14 cellular contexts compared by ENCODE assay signal in the genomic region with DNA sequence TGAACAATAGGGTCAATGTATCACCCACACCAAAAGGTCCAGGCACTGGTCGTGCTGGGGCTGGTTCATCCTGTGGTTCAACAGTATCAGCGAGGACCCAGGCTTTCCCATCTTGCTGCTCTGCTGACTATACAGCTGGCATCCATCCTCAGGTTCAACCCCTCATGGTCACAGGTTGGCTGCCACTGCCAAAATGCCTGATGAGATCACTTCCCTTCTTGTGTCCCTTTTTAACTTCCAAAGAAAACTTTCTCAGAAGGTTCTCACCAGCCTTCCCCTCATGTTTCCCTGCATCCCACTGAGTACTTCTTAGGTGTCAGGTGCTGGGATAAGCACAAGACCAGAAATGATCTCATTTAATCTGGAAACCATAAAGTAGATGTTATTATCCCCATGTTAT.
"Had no signal": no experiment of that assay in that cellular context is flagged by ENCODE, and none has a peak within 500 bp of the region (broad histone marks: within the 10 kb centered on the region; RNA-seq: fewer than 3 reads in every experiment).

No MANE protein-coding gene starts in this region.

- H3K4me2 ChIP-seq: SK-N-SH had no signal

- H3K4me1 ChIP-seq: breast epithelium had no signal

- H3K27ac Mint-ChIP-seq: activated naive CD4-positive, alpha-beta T cell treated with anti-CD3 and anti-CD28 coated beads for 36 hours; activated T-helper 1 cell treated with anti-CD3 and anti-CD28 coated beads, Interleukin-12 subunit alpha, Interleukin-12 subunit beta, Interleukin-2, Interleukin-4 antibody, amounts not matched to agents 30 ng/mL and 10 ng/mL and 1 ng/mL, durations not matched to agents 14 hours and 24 hours and 36 hours; T-helper 1 cell treated with Interleukin-12 subunit alpha and Interleukin-12 subunit beta and Interleukin-4 antibody, amounts not matched to agents 30 μg/mL and 1 μg/mL, for 36 hours had no signal

- FAIRE-seq: endothelial cell of umbilical vein, TTC549 had no signal

- H3K36me3 ChIP-seq: breast epithelium had no signal

- H3K9me2 ChIP-seq: SK-N-SH had no signal

- H3K4me3 ChIP-seq: breast epithelium, skin epidermis, tibial nerve, vagina had no signal

- H3K27ac ChIP-seq: breast epithelium, skin epidermis, tibial nerve, vagina had no signal

- H3K9me3 ChIP-seq: breast epithelium, SK-N-SH, tibial nerve, vagina had no signal

- DNase-seq: activated CD4-positive, alpha-beta T cell treated with anti-CD3 and anti-CD28 coated beads, Interleukin-2, amount 50 U/mL, for 1 hour; activated CD4-positive, CD25-positive, alpha-beta regulatory T cell; activated naive CD4-positive, alpha-beta T cell treated with anti-CD3 and anti-CD28 coated beads for 36 hours; hippocampal formation; midbrain; SK-N-SH had no signal

- H3K4me3 Mint-ChIP-seq: activated naive CD4-positive, alpha-beta T cell treated with anti-CD3 and anti-CD28 coated beads for 36 hours; activated T-helper 1 cell treated with anti-CD3 and anti-CD28 coated beads, Interleukin-12 subunit alpha, Interleukin-12 subunit beta, Interleukin-2, Interleukin-4 antibody, amounts not matched to agents 30 ng/mL and 10 ng/mL and 1 ng/mL, durations not matched to agents 14 hours and 24 hours and 36 hours; T-helper 1 cell treated with Interleukin-12 subunit alpha and Interleukin-12 subunit beta and Interleukin-4 antibody, amounts not matched to agents 30 μg/mL and 1 μg/mL, for 36 hours had no signal

- H3K27me3 ChIP-seq: breast epithelium, tibial nerve, vagina had no signal

- H3K9ac ChIP-seq: SK-N-SH had no signal
